ENCODE assay signal across 8 cellular contexts in the genomic region with DNA sequence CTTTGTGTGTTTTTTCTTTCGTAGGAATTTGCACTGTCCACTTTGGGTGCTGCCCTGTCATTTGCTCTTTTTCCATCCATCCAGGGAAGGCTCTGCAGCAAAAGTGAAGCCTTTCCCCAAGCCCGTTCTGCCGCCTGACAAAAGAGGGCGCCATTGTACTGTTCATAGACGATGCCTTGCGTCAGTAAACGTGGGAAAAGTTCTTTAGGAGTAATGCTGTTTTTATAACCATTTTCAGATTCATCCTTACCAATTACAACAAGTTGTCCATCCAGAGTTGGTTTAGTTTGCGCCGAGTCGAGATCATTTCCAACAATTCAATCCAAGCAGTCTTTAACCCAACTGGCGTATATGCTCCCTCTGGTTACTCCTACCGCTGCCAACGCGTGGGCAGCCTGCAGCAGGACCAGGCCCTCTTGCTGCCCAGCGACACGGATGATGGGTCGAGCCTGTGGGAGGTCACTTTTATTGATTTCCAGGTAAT. TPM values are rescaled to one million over a fixed set of nuclear protein-coding genes. Genes with fewer than 3 reads are reported as not detected.
DNase-seq lines count a peak whose midpoint lies in the region; ATAC-seq and TF ChIP-seq lines count a peak whose summit lies in the region.

No MANE protein-coding gene starts in this region.

- no peak for ATAC-seq in HG03439 (IDR thresholded peaks at IDR 0.05; ENCODE audit: unreplicated experiment)

- no peaks in the 10 kb centered on the region for H3K9me3 ChIP-seq in mammary epithelial cell (replicated peaks; ENCODE audit: insufficient read depth, low read length)

- no TSS peak for BruUV-seq in mammary epithelial cell (replicated peaks; lab: Mats Ljungman, UMichigan)

- in situ Hi-C loops in mammary epithelial cell (cut with MboI; ENCODE audit: low sequenced_read_pairs in 2 of 2), result no loop called here

- H3K27ac ChIP-seq in mammary epithelial cell (ENCODE audit: insufficient read depth, low read depth, low read length), result no peak overlapping the region

- no peaks in the 10 kb centered on the region for H3K36me3 ChIP-seq in mammary epithelial cell (ENCODE audit: insufficient read depth, low read length)
- H3K36me3 ChIP-seq in kidney epithelial cell (ENCODE audit: control insufficient read depth, insufficient read depth, low read length), result no peaks in the 10 kb centered on the region

- TF ChIP-seq CTCF in LNCaP clone FGC (IDR thresholded peaks at IDR 0.05; ENCODE audit: control insufficient read depth, extremely low read depth, insufficient read depth) (peak; percentile 91), mammary epithelial cell (conservative IDR thresholded peaks at IDR 0.05 in 1 of 2, IDR thresholded peaks at IDR 0.05 in 1 of 2; ENCODE audit: extremely low read depth in 1 of 2, insufficient read depth in 1 of 2, low read depth in 1 of 2, low read length in 2 of 2) (peak; percentile 82 to 98), kidney epithelial cell (IDR thresholded peaks at IDR 0.05; ENCODE audit: insufficient read depth, low read length, poor library complexity, severe bottlenecking) (peak; percentile 95)

- no peaks in the 10 kb centered on the region for H4K20me1 ChIP-seq in mammary epithelial cell (ENCODE audit: insufficient read depth, low read length)

- CTCF ChIA-PET in mammary epithelial cell (lab: Charles Lee; ENCODE audit: low non-redundant PET), result interaction anchor here (0.6 kb wide), 1 partner anchor 329 kb away, joined by 3 read pairs; no protein-coding TSS in a partner anchor

- peak; percentile 12 to 65 (median 56) for DNase-seq in NCI-H1417 (lab: John Stamatoyannopoulos, UW)
- DNase-seq in NCI-H1417 treated with DMSO at 0.1 percent for 48 hours (lab: John Stamatoyannopoulos, UW), result no peak
- no peak for DNase-seq in LNCaP clone FGC (ENCODE audit: low read depth)
- DNase-seq in SHP77 treated with DMSO at 0.1 percent for 48 hours (lab: John Stamatoyannopoulos, UW), result peak; percentile 25
- DNase-seq in mammary epithelial cell, result peak; percentile 56
- DNase-seq in kidney epithelial cell (ENCODE audit: low read depth), result peak; percentile 23
- DNase-seq in stimulated activated CD4-positive, alpha-beta T cell treated with anti-CD3 and anti-CD28 coated beads, TNF-alpha, amount 100 ng/mL, for 24 hours (ENCODE audit: low read depth in 3 of 3), result peak in 2 of 3 experiments; percentile 12 to 37

- WGBS in mammary epithelial cell (ENCODE audit: low coverage, missing lambda C conversion rate), result 44% methylated on average over 17 of the region's 17 CpGs

- H3K79me2 ChIP-seq in mammary epithelial cell (ENCODE audit: insufficient read depth, low read length), result no peaks in the 10 kb centered on the region

- no peak overlapping the region for H3K9ac ChIP-seq in mammary epithelial cell (ENCODE audit: insufficient read depth, low read length)

- dilution Hi-C loops in mammary epithelial cell (cut with HindIII; ENCODE audit: low sequenced_read_pairs), result no loop called here

- H3K4me1 ChIP-seq in mammary epithelial cell (ENCODE audit: insufficient read depth, low read length), result no peaks in the 10 kb centered on the region

- H3K4me3 ChIP-seq in LNCaP clone FGC (ENCODE audit: low read depth, low read length) (no peak overlapping the region), mammary epithelial cell (replicated peaks in 1 of 3; ENCODE audit: insufficient read depth in 1 of 3, low read depth in 2 of 3, low read length in 3 of 3) (no peak overlapping the region), kidney epithelial cell (ENCODE audit: low read depth, low read length) (no peak overlapping the region)

- intact Hi-C loops in mammary epithelial cell (cut with micrococcal nuclease), result no loop called here

- H3K4me2 ChIP-seq in mammary epithelial cell (ENCODE audit: insufficient read depth, low read depth, low read length), result no peak overlapping the region

- H3K27me3 ChIP-seq in mammary epithelial cell (ENCODE audit: insufficient read depth, low read length), result no peaks in the 10 kb centered on the region
- no peaks in the 10 kb centered on the region for H3K27me3 ChIP-seq in kidney epithelial cell (ENCODE audit: control insufficient read depth, insufficient read depth, low read length)

- H2AFZ ChIP-seq in mammary epithelial cell (ENCODE audit: low read depth, low read length), result no peak overlapping the region

RNA-seq across cellular contexts. Expression of a gene that starts 34.3 kb away (rescaled TPM):
- total RNA-seq in mammary epithelial cell (1,000 to 10,000 TPM; 1,263 to 1,505 TPM), kidney epithelial cell (4,807 and 5,097 TPM in 2 replicates)
- 6,191 TPM for polyA plus RNA-seq in mammary epithelial cell
- 853 TPM for polyA minus RNA-seq in mammary epithelial cell

Comparison
In these comparisons a context has a peak if more than half of its experiments do, and no peak if none do; other contexts are left out.
1. DNase-seq: peak in NCI-H1417 (3 of 3), SHP77 treated with DMSO at 0.1 percent for 48 hours (single experiment), mammary epithelial cell (single experiment), kidney epithelial cell (single experiment) and stimulated activated CD4-positive, alpha-beta T cell treated with anti-CD3 and anti-CD28 coated beads, TNF-alpha, amount 100 ng/mL, for 24 hours (2 of 3); none in NCI-H1417 treated with DMSO at 0.1 percent for 48 hours (single experiment) and LNCaP clone FGC (single experiment).
2. Peak in every context shown above with its lines, with median percentiles within 50 percentile points of each other: CTCF ChIP-seq.